ENCODE assay signal across 8 cellular contexts in the genomic region with DNA sequence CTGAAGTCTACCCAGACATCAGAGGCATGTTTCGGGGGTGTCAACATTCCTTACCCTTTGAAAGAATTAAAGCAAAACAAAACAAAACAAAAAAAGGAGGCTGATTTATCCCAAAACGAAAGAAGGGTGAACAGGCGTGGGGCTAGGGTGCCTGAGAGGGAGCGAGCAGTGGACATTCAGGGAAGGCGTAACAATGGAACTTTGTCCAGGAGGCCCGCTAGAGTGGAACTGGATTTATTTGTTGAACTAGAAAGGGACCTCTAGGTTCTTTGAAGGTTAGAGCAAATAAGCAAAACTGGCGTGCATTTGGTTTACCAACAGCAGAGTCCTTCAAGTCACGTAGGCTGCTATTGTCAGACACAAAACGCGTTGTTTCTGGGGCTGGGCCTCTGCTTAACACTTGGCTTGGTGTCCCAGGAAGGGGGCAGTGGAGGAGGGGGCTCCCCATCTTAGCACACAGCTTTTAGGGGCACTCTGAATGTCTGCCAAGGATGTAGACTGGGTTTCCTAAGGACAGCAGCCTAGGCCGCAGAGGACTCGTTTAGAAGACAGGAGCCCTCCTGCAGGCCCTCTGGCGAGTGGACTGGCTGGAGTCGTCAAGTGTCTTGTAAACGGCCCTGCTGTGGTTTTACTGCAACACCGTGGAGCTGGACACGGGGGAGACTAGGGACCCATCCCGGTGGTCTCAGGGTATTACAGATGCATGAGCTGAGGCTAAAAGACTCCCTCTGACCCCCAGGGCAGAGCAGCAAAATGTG.
A peak's percentile ranks its signal among the peaks of the same experiment; 100 is the strongest.
DNase-seq lines count a peak whose midpoint lies in the region; ATAC-seq and TF ChIP-seq lines count a peak whose summit lies in the region.

No MANE protein-coding gene starts in this region.

- peak overlapping the region; percentile 79 for H3K9ac ChIP-seq in BLaER1

- 66 to 72% methylated on average over 14 to 16 of the region's 18 CpGs for WGBS in esophagus squamous epithelium, 2 donors

- peaks cover 19% of the 10 kb centered on the region for H3K4me1 Mint-ChIP-seq in osteocyte (ENCODE audit: unreplicated experiment)

- no peaks in the 10 kb centered on the region for H3K27me3 Mint-ChIP-seq in osteocyte (ENCODE audit: unreplicated experiment)

- H3K27me3 ChIP-seq in BLaER1: no peaks in the 10 kb centered on the region
- no peaks in the 10 kb centered on the region for H3K27me3 ChIP-seq in Panc1 (ENCODE audit: control insufficient read depth, insufficient read depth, low read length)
- peaks cover 0 to 13% (median 0%) of the 10 kb centered on the region in 4 donors for H3K27me3 ChIP-seq in esophagus squamous epithelium

- no peaks in the 10 kb centered on the region for H3K36me3 ChIP-seq in BLaER1
- no peaks in the 10 kb centered on the region for H3K36me3 ChIP-seq in Panc1 (ENCODE audit: control insufficient read depth, insufficient read depth, low read length)
- H3K36me3 ChIP-seq in esophagus squamous epithelium: no peaks in the 10 kb centered on the region

- H3K4me3 ChIP-seq in BLaER1: peak overlapping the region; percentile 67; the same call in 1 of the 2 replicates
- H3K4me3 ChIP-seq in Panc1 (ENCODE audit: low read depth in 2 of 2, low read length in 2 of 2): peak overlapping the region; percentile 60 to 82; a peak in 3 of 4 replicates
- peak overlapping the region; percentile 38 to 69 (median 45) for H3K4me3 ChIP-seq in esophagus squamous epithelium

- DNase-seq in Panc1 (ENCODE audit: low read depth, low spot score) (no peak), esophagus squamous epithelium (lab: John Stamatoyannopoulos, UW) (no peak), osteocyte (ENCODE audit: extremely low spot score, unreplicated experiment) (no peak), cerebellar nuclear complex (lab: John Stamatoyannopoulos, UW) (no peak), NCI-H187 (lab: John Stamatoyannopoulos, UW) (no peak)
- DNase-seq in effector CD8-positive, alpha-beta T cell (lab: John Stamatoyannopoulos, UW): no peak

- peaks cover 14% of the 10 kb centered on the region for H3K4me1 ChIP-seq in BLaER1
- H3K4me1 ChIP-seq in Panc1 (ENCODE audit: control insufficient read depth, insufficient read depth, low read length): peaks cover 17% of the 10 kb centered on the region
- H3K4me1 ChIP-seq in esophagus squamous epithelium: peaks cover 8 to 45% (median 13%) of the 10 kb centered on the region in 3 donors

- H3K4me3 Mint-ChIP-seq in osteocyte (ENCODE audit: unreplicated experiment): peak overlapping the region; percentile 78

- ATAC-seq in Panc1 (no peak), GM18511 (IDR thresholded peaks at IDR 0.05; ENCODE audit: unreplicated experiment) (no peak)

- no peaks in the 10 kb centered on the region for H3K9me3 Mint-ChIP-seq in osteocyte (ENCODE audit: unreplicated experiment)

- in situ Hi-C loops in Panc1 (cut with HindIII; ENCODE audit: low pct_unique_long_range_greater_than_20kb, low sequenced_read_pairs): no loop called here

- peak overlapping the region; percentile 79; the same call in 1 of the 2 replicates for H3K27ac ChIP-seq in BLaER1
- peak overlapping the region; percentile 73 for H3K27ac ChIP-seq in Panc1 (ENCODE audit: low read length)
- peak overlapping the region; percentile 81 to 93 (median 85) for H3K27ac ChIP-seq in esophagus squamous epithelium

- H3K27ac Mint-ChIP-seq in osteocyte (ENCODE audit: unreplicated experiment): peak overlapping the region; percentile 98

- TF ChIP-seq POLR2A in esophagus squamous epithelium (IDR thresholded peaks at IDR 0.05): no peak

- H3K36me3 Mint-ChIP-seq in osteocyte (ENCODE audit: unreplicated experiment): no peaks in the 10 kb centered on the region

- POLR2A ChIA-PET in Panc1 (lab: Charles Lee): no interaction called here

- no peak; the same call in 1 of the 2 replicates for TF ChIP-seq CTCF in Panc1 (IDR thresholded peaks at IDR 0.05)
- no peak for TF ChIP-seq CTCF in esophagus squamous epithelium (IDR thresholded peaks at IDR 0.05)
- TF ChIP-seq CTCF in osteocyte (IDR thresholded peaks at IDR 0.05): no peak

- BruUV-seq in Panc1 (replicated peaks; lab: Mats Ljungman, UMichigan): no TSS peak

- peak overlapping the region; percentile 96 for H3K4me2 ChIP-seq in BLaER1

- H4K20me1 ChIP-seq in BLaER1: no peaks in the 10 kb centered on the region

- H3K9me3 ChIP-seq in BLaER1 (no peaks in the 10 kb centered on the region), Panc1 (ENCODE audit: control insufficient read depth, insufficient read depth, low read depth, low read length) (no peaks in the 10 kb centered on the region; the same call in 1 of the 2 replicates), esophagus squamous epithelium (no peaks in the 10 kb centered on the region)

- CTCF ChIA-PET in Panc1 (lab: Charles Lee): interaction anchor here (0.6 to 1.1 kb wide), 2 partner anchors 445 to 499 kb away, joined by 3 to 5 read pairs; no protein-coding TSS in a partner anchor

- intact Hi-C loops in Panc1 (cut with micrococcal nuclease; ENCODE audit: unreplicated experiment) (loop anchor here (1.0 to 10.0 kb wide), 5 partner anchors 368 to 849 kb away; no protein-coding TSS in a partner anchor), esophagus squamous epithelium (cut with DNase I) (loop anchor here (5.0 kb wide), 2 partner anchors 446 to 551 kb away; no protein-coding TSS in a partner anchor)
